15 cellular contexts compared by ENCODE assay signal in genomic region chr22:23269441-23270211, GRCh38.
A peak's percentile ranks its signal among the peaks of the same experiment; 100 is the strongest.
DNase-seq lines count a peak whose midpoint lies in the region; ATAC-seq and TF ChIP-seq lines count a peak whose summit lies in the region.
"Had no signal": no experiment of that assay in that cellular context is flagged by ENCODE, and none has a peak within 500 bp of the region (broad histone marks: within the 10 kb centered on the region; RNA-seq: fewer than 3 reads in every experiment).

No MANE protein-coding gene starts in this region.

- 56 to 69% methylated on average over 18 of the region's 18 CpGs for WGBS in thyroid gland, 2 donors

- no peak overlapping the region for H3K27ac ChIP-seq in OCI-LY3 (ENCODE audit: low read length)
- peak overlapping the region; percentile 8 for H3K27ac ChIP-seq in iPS-20b (ENCODE audit: low read length)
- H3K27ac ChIP-seq in thyroid gland: peak overlapping the region in 2 of 3 donors; percentile 18 to 59
- H3K27ac ChIP-seq: coronary artery, GM23248, HL-60, tibial nerve had no signal

- no peaks in the 10 kb centered on the region for H3K79me2 ChIP-seq in OCI-LY3 (ENCODE audit: low read length)

- H3K4me3 ChIP-seq in OCI-LY3 (ENCODE audit: low read length) (no peak overlapping the region), iPS-20b (ENCODE audit: low read length) (peak overlapping the region; percentile 28; the same call in 1 of the 2 replicates), thyroid gland (replicated peaks in 1 of 3) (no peak overlapping the region)
- H3K4me3 ChIP-seq: coronary artery, GM23248, tibial nerve had no signal

- no peak for TF ChIP-seq CTCF in OCI-LY3 (IDR thresholded peaks at IDR 0.05; ENCODE audit: low read depth, low read length)
- TF ChIP-seq CTCF in thyroid gland (IDR thresholded peaks at IDR 0.05): no peak

- H3K4me1 ChIP-seq in OCI-LY3 (ENCODE audit: low read length) (peaks cover 16% of the 10 kb centered on the region; the same call in 1 of the 2 replicates), iPS-20b (ENCODE audit: insufficient read depth, low read length) (peaks cover 16% of the 10 kb centered on the region), thyroid gland (peaks cover 38 to 66% of the 10 kb centered on the region in 2 donors)

- H3K9me3 ChIP-seq in OCI-LY3 (ENCODE audit: insufficient read depth, low read length) (no peaks in the 10 kb centered on the region), iPS-20b (ENCODE audit: insufficient read depth, low read depth, low read length) (no peaks in the 10 kb centered on the region), thyroid gland (no peaks in the 10 kb centered on the region)
- H3K9me3 ChIP-seq: tibial nerve had no signal

- peaks cover 4% of the 10 kb centered on the region for H3K4me1 Mint-ChIP-seq in activated T-cell treated with anti-CD3 and anti-CD28 coated beads, Interleukin-2, amount 50 U/mL, for 24 hours (ENCODE audit: low read depth)
- peaks cover 6% of the 10 kb centered on the region for H3K4me1 Mint-ChIP-seq in activated T-cell treated with anti-CD3 and anti-CD28 coated beads, Interleukin-2, amount 50 U/mL, for 4 hours (ENCODE audit: low read depth)

- H4K20me1 ChIP-seq in OCI-LY3 (ENCODE audit: insufficient read depth, low read length): no peaks in the 10 kb centered on the region

- H3K4me3 Mint-ChIP-seq in activated T-cell treated with anti-CD3 and anti-CD28 coated beads, Interleukin-2, amount 50 U/mL, for 24 hours: no peak overlapping the region
- no peak overlapping the region for H3K4me3 Mint-ChIP-seq in activated T-cell treated with anti-CD3 and anti-CD28 coated beads, Interleukin-2, amount 50 U/mL, for 4 hours

- no peak for TF ChIP-seq POLR2A in thyroid gland (IDR thresholded peaks at IDR 0.05)

- H3K9ac ChIP-seq in OCI-LY3 (ENCODE audit: low read length) (no peak overlapping the region), iPS-20b (ENCODE audit: low read depth, low read length) (peak overlapping the region; percentile 34; the same call in 1 of the 2 replicates)
- H3K9ac ChIP-seq: GM23248 had no signal

- H3K27me3 ChIP-seq in OCI-LY3 (ENCODE audit: low read depth, low read length): no peaks in the 10 kb centered on the region; the same call in 1 of the 2 replicates
- H3K27me3 ChIP-seq in iPS-20b (ENCODE audit: insufficient read depth, low read length): no peaks in the 10 kb centered on the region
- no peaks in the 10 kb centered on the region for H3K27me3 ChIP-seq in thyroid gland
- H3K27me3 ChIP-seq: tibial nerve had no signal

- no peaks in the 10 kb centered on the region for H3K9me3 Mint-ChIP-seq in activated T-cell treated with anti-CD3 and anti-CD28 coated beads, Interleukin-2, amount 50 U/mL, for 24 hours
- H3K9me3 Mint-ChIP-seq in activated T-cell treated with anti-CD3 and anti-CD28 coated beads, Interleukin-2, amount 50 U/mL, for 4 hours: no peaks in the 10 kb centered on the region

- H3K36me3 Mint-ChIP-seq in activated T-cell treated with anti-CD3 and anti-CD28 coated beads, Interleukin-2, amount 50 U/mL, for 24 hours (ENCODE audit: low read depth): peaks cover 91% of the 10 kb centered on the region
- H3K36me3 Mint-ChIP-seq in activated T-cell treated with anti-CD3 and anti-CD28 coated beads, Interleukin-2, amount 50 U/mL, for 4 hours (ENCODE audit: insufficient read depth): peaks cover 6% of the 10 kb centered on the region

- H3K36me3 ChIP-seq in OCI-LY3 (replicated peaks; ENCODE audit: low read depth, low read length) (no peaks in the 10 kb centered on the region), iPS-20b (ENCODE audit: insufficient read depth, low read depth, low read length) (peaks cover 86% of the 10 kb centered on the region), thyroid gland (peaks cover 20 to 25% of the 10 kb centered on the region in 2 donors)

- no peak for DNase-seq in activated T-cell treated with anti-CD3 and anti-CD28 coated beads, Interleukin-2, amount 50 U/mL, for 24 hours
- DNase-seq in activated T-cell treated with anti-CD3 and anti-CD28 coated beads, Interleukin-2, amount 50 U/mL, for 4 hours: no peak
- peak; percentile 61 to 64 for DNase-seq in thyroid gland
- DNase-seq: activated T-cell treated with anti-CD3 and anti-CD28 coated beads for 4 hours; GM23248; NCI-H226; stimulated activated CD4-positive, alpha-beta T cell treated with anti-CD3 and anti-CD28 coated beads, Interleukin-12 subunit alpha, Interleukin-12 subunit beta, amount 100 ng/mL, for 4 hours had no signal

- no peaks in the 10 kb centered on the region for H3K27me3 Mint-ChIP-seq in activated T-cell treated with anti-CD3 and anti-CD28 coated beads, Interleukin-2, amount 50 U/mL, for 24 hours
- H3K27me3 Mint-ChIP-seq in activated T-cell treated with anti-CD3 and anti-CD28 coated beads, Interleukin-2, amount 50 U/mL, for 4 hours (ENCODE audit: low read depth): no peaks in the 10 kb centered on the region

- peak overlapping the region; percentile 31 for H3K27ac Mint-ChIP-seq in activated T-cell treated with anti-CD3 and anti-CD28 coated beads, Interleukin-2, amount 50 U/mL, for 24 hours

- H2AFZ ChIP-seq in OCI-LY3 (ENCODE audit: low read depth, low read length): no peak overlapping the region
- H2AFZ ChIP-seq: GM23248 had no signal

- intact Hi-C loops in thyroid gland (cut with DNase I): no loop called here

- peak overlapping the region; percentile 25; the same call in 1 of the 2 replicates for H3K4me2 ChIP-seq in OCI-LY3 (ENCODE audit: low read length)

- no peak for ATAC-seq in activated T-cell treated with anti-CD3 and anti-CD28 coated beads, Interleukin-2, amount 50 U/mL, for 4 hours
- no peak for ATAC-seq in HG03196 (IDR thresholded peaks at IDR 0.05; ENCODE audit: unreplicated experiment)
- no peak for ATAC-seq in HG03520 (IDR thresholded peaks at IDR 0.05; ENCODE audit: unreplicated experiment)
- ATAC-seq in HG03439 (IDR thresholded peaks at IDR 0.05; ENCODE audit: unreplicated experiment): no peak

Comparison
In these comparisons a context has a peak if more than half of its experiments do, and no peak if none do; other contexts are left out.
1. DNase-seq: peak in thyroid gland (2 of 2); none in activated T-cell treated with anti-CD3 and anti-CD28 coated beads, Interleukin-2, amount 50 U/mL, for 24 hours (single experiment) and activated T-cell treated with anti-CD3 and anti-CD28 coated beads, Interleukin-2, amount 50 U/mL, for 4 hours (single experiment).